11 cellular contexts compared by ENCODE assay signal in the genomic region with DNA sequence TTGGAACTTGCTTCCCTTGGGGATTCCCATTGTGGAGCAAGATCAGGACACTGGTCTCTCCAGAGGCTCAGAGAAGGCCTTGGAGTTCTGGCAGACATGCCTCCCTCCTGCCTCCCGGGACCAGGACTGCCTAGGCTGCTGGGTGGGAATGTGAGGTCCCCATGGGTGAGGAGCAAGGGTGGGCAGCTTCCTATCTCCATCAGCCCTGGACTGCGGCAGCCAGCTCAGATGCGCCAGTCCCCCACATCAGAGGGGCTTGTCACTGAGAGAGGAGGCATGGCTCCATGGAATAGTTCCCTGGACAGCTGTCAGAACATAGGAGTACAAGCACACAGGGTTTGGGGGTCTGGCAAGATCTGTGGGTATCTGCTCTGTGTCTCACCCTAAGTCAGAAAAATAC. TPM values are rescaled to one million over a fixed set of nuclear protein-coding genes. Genes with fewer than 3 reads are reported as not detected.
"Had no signal": no experiment of that assay in that cellular context is flagged by ENCODE, and none has a peak within 500 bp of the region (broad histone marks: within the 10 kb centered on the region; RNA-seq: fewer than 3 reads in every experiment).

No MANE protein-coding gene starts in this region.

- H3K27ac ChIP-seq: HL-60, KMS-11 had no signal

- ATAC-seq: HepG2, K562 had no signal

- H3K4me3 ChIP-seq: K562 had no signal

- DNase-seq: IMR-90, KBM-7, KG1 had no signal

- H3K4me2 ChIP-seq: KMS-11 had no signal

- H3K4me3 Mint-ChIP-seq: IgD-negative memory B cell had no signal

- H3K27ac Mint-ChIP-seq: IgD-negative memory B cell had no signal

- H3K9ac ChIP-seq: KMS-11 had no signal

- H3K9me3 Mint-ChIP-seq: IgD-negative memory B cell had no signal

- FAIRE-seq: HepG2, HTR-8/SVneo, K562 had no signal

RNA-seq across cellular contexts. Expression of a gene that starts 17.3 kb away (rescaled TPM):
- total RNA-seq: HepG2, HT-29, HT1080, IMR-90, K562 had no signal
- polyA plus RNA-seq: HepG2, IgD-negative memory B cell, IMR-90, K562 had no signal
